Comparison of ENCODE assay signal across 8 cellular contexts in genomic region chr22:46149493-46149997, GRCh38. TPM values are rescaled to one million over a fixed set of nuclear protein-coding genes. Genes with fewer than 3 reads are reported as not detected.
A peak's percentile ranks its signal among the peaks of the same experiment; 100 is the strongest.
DNase-seq lines count a peak whose midpoint lies in the region; ATAC-seq lines count a peak whose summit lies in the region.

No MANE protein-coding gene starts in this region.

- ATAC-seq in GM21447 (IDR thresholded peaks at IDR 0.05; ENCODE audit: unreplicated experiment) (peak; percentile 5), HG03280 (IDR thresholded peaks at IDR 0.05; ENCODE audit: unreplicated experiment) (no peak)

- intact Hi-C loops in head of caudate nucleus (cut with DNase I), result loop anchor here (10.0 kb wide), 1 partner anchor 95 kb away; no protein-coding TSS in a partner anchor

- DNase-seq in NCI-H748 treated with DMSO at 0.1 percent for 48 hours (lab: John Stamatoyannopoulos, UW) (peak; percentile 27), head of caudate nucleus (peak in 41 of 42 donors; percentile 25 to 82 (median 54)), nucleus accumbens (lab: John Stamatoyannopoulos, UW) (peak in 36 of 56 donors; percentile 11 to 74 (median 58)), DMS114 treated with DMSO at 0.1 percent for 48 hours (lab: John Stamatoyannopoulos, UW; ENCODE audit: unreplicated experiment) (no peak), A172 (ENCODE audit: low spot score) (no peak)
- peak; percentile 44 for DNase-seq in activated naive CD4-positive, alpha-beta T cell treated with Interleukin-2 at 50 U/mL for 16 hours

RNA-seq across cellular contexts. Expression of gene PPARA, which starts 0.8 kb away (rescaled TPM):
- total RNA-seq in A172 (2014; rRNA removed; shearing (Covaris generic)), result 3.4 and 5.3 TPM in 2 replicates

Comparison
In these comparisons a context has a peak if more than half of its experiments do, and no peak if none do; other contexts are left out.
1. DNase-seq: peak in NCI-H748 treated with DMSO at 0.1 percent for 48 hours (single experiment), activated naive CD4-positive, alpha-beta T cell treated with Interleukin-2 at 50 U/mL for 16 hours (single experiment), head of caudate nucleus (41 of 42) and nucleus accumbens (36 of 56); none in DMS114 treated with DMSO at 0.1 percent for 48 hours (single experiment) and A172 (single experiment).